Comparison of ENCODE assay signal across 8 cellular contexts in the genomic region with DNA sequence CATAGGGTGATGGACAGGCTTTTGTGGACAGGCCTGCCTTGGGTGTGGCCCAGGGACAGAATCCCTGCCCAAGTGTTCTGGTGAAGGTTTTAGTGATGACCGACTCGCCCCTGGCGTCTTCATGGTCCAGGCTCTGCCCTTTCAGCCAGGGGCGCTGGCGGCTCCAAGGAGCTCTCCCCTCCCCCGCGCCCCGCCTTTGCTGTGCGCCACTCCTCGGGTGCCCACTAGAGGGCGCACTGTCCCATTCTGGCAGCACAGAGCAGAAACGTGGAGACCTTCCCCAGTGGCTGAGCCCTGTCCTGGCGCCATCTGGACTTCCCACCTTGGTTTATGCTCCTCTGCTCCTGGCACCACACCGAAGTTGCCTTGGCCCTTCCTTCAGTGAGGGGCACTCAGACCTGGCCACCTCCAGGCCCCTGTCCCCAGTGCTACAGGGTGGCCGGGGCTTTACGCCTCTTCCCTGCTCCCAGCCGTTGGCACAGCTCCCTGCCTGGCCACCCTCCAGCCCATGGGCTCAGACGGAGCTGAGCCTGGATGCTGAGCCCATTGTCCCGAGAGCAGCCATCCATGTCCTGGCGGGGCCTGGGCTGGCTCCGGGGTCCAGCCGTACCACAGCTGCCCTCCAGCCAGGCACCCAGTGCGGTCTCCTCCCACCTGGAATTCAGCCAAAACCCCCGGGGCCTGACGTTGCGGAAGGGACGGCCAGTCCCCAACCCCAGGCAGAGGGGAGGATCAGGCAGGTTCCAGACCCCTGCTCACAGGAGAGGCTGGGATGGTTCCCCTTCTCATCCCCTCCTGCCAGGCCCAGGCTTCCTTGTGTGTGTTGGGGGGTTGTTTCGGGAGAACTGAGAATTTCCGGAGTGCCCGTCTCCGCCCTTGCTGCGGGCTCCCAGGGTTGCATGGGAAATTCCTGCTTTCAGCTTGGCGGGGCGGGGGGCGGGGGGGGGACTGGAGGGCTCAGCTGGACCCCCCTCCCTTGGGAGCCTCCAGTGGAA. TPM values are rescaled to one million over a fixed set of nuclear protein-coding genes. Genes with fewer than 3 reads are reported as not detected.
A peak's percentile ranks its signal among the peaks of the same experiment; 100 is the strongest.
DNase-seq lines count a peak whose midpoint lies in the region; ATAC-seq and TF ChIP-seq lines count a peak whose summit lies in the region.

No MANE protein-coding gene starts in this region.

- CTCF ChIA-PET in HCT116 (lab: Charles Lee): interaction anchor here (0.6 to 2.4 kb wide), 15 partner anchors 9 to 508 kb away, joined by 3 to 73 read pairs (median 5); partner anchors contain the start of gene TEDC1

- H3K4me3 ChIP-seq in DOHH2 (ENCODE audit: low read length): peak overlapping the region; percentile 72
- peak overlapping the region; percentile 54 to 77 for H3K4me3 ChIP-seq in HCT116 (replicated peaks in 1 of 2; ENCODE audit: low read depth in 1 of 2, low read length in 2 of 2)
- peak overlapping the region; percentile 54 for H3K4me3 ChIP-seq in parathyroid adenoma (ENCODE audit: low read depth, low read length)
- peak overlapping the region; percentile 16 to 51 (median 32) for H3K4me3 ChIP-seq in tibial nerve

- peak; percentile 55 for DNase-seq in HCT116 (ENCODE audit: low read depth, low spot score)
- peak; percentile 95 for DNase-seq in NCI-H1092 (lab: John Stamatoyannopoulos, UW)
- DNase-seq in SKM-1 treated with dmso at 0.1 percent for 144 hours (lab: John Stamatoyannopoulos, UW; ENCODE audit: unreplicated experiment): peak; percentile 43
- DNase-seq in activated naive CD8-positive, alpha-beta T cell treated with anti-CD3 and anti-CD28 coated beads for 36 hours: peak; percentile 92
- DNase-seq in head of caudate nucleus: peak; percentile 80 to 96 (median 90)
- DNase-seq in tibial nerve (ENCODE audit: low spot score in 2 of 2): peak; percentile 91 to 96

- POLR2A ChIA-PET in HCT116 (lab: Charles Lee): interaction anchor here (2.2 kb wide), 1 partner anchor 10 kb away, joined by 29 read pairs; the partner anchor contains the start of gene TEDC1

- H3K36me3 ChIP-seq in DOHH2 (ENCODE audit: control insufficient read depth, low read length) (no peaks in the 10 kb centered on the region), HCT116 (ENCODE audit: control insufficient read depth in 1 of 2, insufficient read depth in 2 of 2, low read length in 2 of 2) (no peaks in the 10 kb centered on the region), parathyroid adenoma (ENCODE audit: control insufficient read depth, insufficient read depth, low read length) (no peaks in the 10 kb centered on the region), tibial nerve (peaks cover 0 to 22% (median 0%) of the 10 kb centered on the region in 3 donors)

- peaks cover 23% of the 10 kb centered on the region for H3K4me1 ChIP-seq in DOHH2 (ENCODE audit: control insufficient read depth, low read length)
- H3K4me1 ChIP-seq in HCT116 (ENCODE audit: control insufficient read depth in 1 of 2, insufficient read depth in 2 of 2, low read length in 2 of 2): peaks cover 29 to 58% of the 10 kb centered on the region in 2 experiments
- peaks cover 30% of the 10 kb centered on the region for H3K4me1 ChIP-seq in parathyroid adenoma
- peaks cover 0 to 97% (median 63%) of the 10 kb centered on the region in 4 donors for H3K4me1 ChIP-seq in tibial nerve

- RAD21 ChIA-PET in HCT116 (lab: Charles Lee; ENCODE audit: low non-redundant PET in 1 of 2, low total read pairs in 2 of 2, uncharacterized antibody in 2 of 2, unreplicated experiment in 2 of 2): interaction anchor here (1.0 to 2.0 kb wide), 4 partner anchors 9 to 110 kb away, joined by 5 to 16 read pairs (median 8); no protein-coding TSS in a partner anchor

- H3K27ac ChIP-seq in DOHH2 (ENCODE audit: low read depth, low read length) (no peak overlapping the region), HCT116 (ENCODE audit: low read depth, low read length) (peak overlapping the region; percentile 95), parathyroid adenoma (peak overlapping the region; percentile 87), tibial nerve (peak overlapping the region; percentile 92 to 96 (median 94))

- H3K27ac Mint-ChIP-seq in activated naive CD8-positive, alpha-beta T cell treated with anti-CD3 and anti-CD28 coated beads for 36 hours: peak overlapping the region; percentile 96

- H3K4me3 Mint-ChIP-seq in activated naive CD8-positive, alpha-beta T cell treated with anti-CD3 and anti-CD28 coated beads for 36 hours: peak overlapping the region; percentile 70

- peak; percentile 25 to 83 for TF ChIP-seq EP300 in tibial nerve (IDR thresholded peaks at IDR 0.05)

- H3K27me3 ChIP-seq in DOHH2 (ENCODE audit: control insufficient read depth, low read length) (peaks cover 50% of the 10 kb centered on the region), HCT116 (ENCODE audit: insufficient read depth, low read length) (no peaks in the 10 kb centered on the region), parathyroid adenoma (ENCODE audit: control insufficient read depth, insufficient read depth, low read length) (no peaks in the 10 kb centered on the region), tibial nerve (peaks cover 0 to 5% of the 10 kb centered on the region in 2 donors)

- H3K4me2 ChIP-seq in DOHH2 (ENCODE audit: low read length) (peak overlapping the region; percentile 95), HCT116 (ENCODE audit: low read length) (peak overlapping the region; percentile 100), parathyroid adenoma (ENCODE audit: low read length) (peak overlapping the region; percentile 85)

- H3K9ac ChIP-seq in HCT116 (ENCODE audit: low read length) (peak overlapping the region; percentile 99), parathyroid adenoma (peak overlapping the region; percentile 3)

- H3K9me3 Mint-ChIP-seq in activated naive CD8-positive, alpha-beta T cell treated with anti-CD3 and anti-CD28 coated beads for 36 hours: peaks cover 3% of the 10 kb centered on the region

- no peak for TF ChIP-seq RAD21 in HCT116 (IDR thresholded peaks at IDR 0.05; ENCODE audit: low read depth)

- H3K4me1 Mint-ChIP-seq in activated naive CD8-positive, alpha-beta T cell treated with anti-CD3 and anti-CD28 coated beads for 36 hours: peaks cover 36% of the 10 kb centered on the region

- H2AFZ ChIP-seq in HCT116 (ENCODE audit: low read depth, low read length, poor library complexity, severe bottlenecking) (no peak overlapping the region), parathyroid adenoma (peak overlapping the region; percentile 75)

- H3K36me3 Mint-ChIP-seq in activated naive CD8-positive, alpha-beta T cell treated with anti-CD3 and anti-CD28 coated beads for 36 hours: no peaks in the 10 kb centered on the region

- H3F3A ChIP-seq in DOHH2 (ENCODE audit: control insufficient read depth, insufficient read depth): no peaks in the 10 kb centered on the region

- peak; percentile 80 for ATAC-seq in HCT116

- intact Hi-C loops in HCT116 (cut with micrococcal nuclease): loop anchor here (1.0 kb wide), 1 partner anchor 8 kb away; no protein-coding TSS in a partner anchor
- intact Hi-C loops in head of caudate nucleus (cut with DNase I): loop anchor here (5.0 kb wide), 1 partner anchor 114 kb away; no protein-coding TSS in a partner anchor

- 0 to 1% methylated on average over 16 to 25 of the region's 35 CpGs for WGBS in tibial nerve, 2 donors

- BruUV-seq in HCT116 (replicated peaks; lab: Mats Ljungman, UMichigan): no TSS peak

- H3K79me2 ChIP-seq in DOHH2 (ENCODE audit: control insufficient read depth, low read length) (no peaks in the 10 kb centered on the region), HCT116 (ENCODE audit: insufficient read depth, low read length) (no peaks in the 10 kb centered on the region), parathyroid adenoma (no peaks in the 10 kb centered on the region)

- TF ChIP-seq POLR2A in HCT116 (IDR thresholded peaks at IDR 0.05; ENCODE audit: borderline replicate concordance, extremely low read depth, insufficient read depth, insufficient read length) (peak; percentile 25), tibial nerve (IDR thresholded peaks at IDR 0.05) (peak; percentile 13 to 34)

- H3K9me2 ChIP-seq in DOHH2 (replicated peaks; ENCODE audit: control insufficient read depth, low read length) (no peaks in the 10 kb centered on the region), HCT116 (ENCODE audit: insufficient read depth) (no peaks in the 10 kb centered on the region)

- TF ChIP-seq CTCF in DOHH2 (IDR thresholded peaks at IDR 0.05; ENCODE audit: low read depth, low read length, poor library complexity, severe bottlenecking): peak; percentile 99
- peak in 2 of 3 experiments; percentile 98 to 99; a peak in 4 of 6 replicates for TF ChIP-seq CTCF in HCT116 (IDR thresholded peaks at IDR 0.05 in 2 of 3, conservative IDR thresholded peaks at IDR 0.05 in 1 of 3; ENCODE audit: borderline replicate concordance in 1 of 3, insufficient read depth in 1 of 3, low read depth in 2 of 3, low read length in 2 of 3)
- peak; percentile 99 for TF ChIP-seq CTCF in parathyroid adenoma (IDR thresholded peaks at IDR 0.05)
- peak; percentile 98 to 99 (median 99) for TF ChIP-seq CTCF in tibial nerve (IDR thresholded peaks at IDR 0.05)

- H4K20me1 ChIP-seq in DOHH2 (ENCODE audit: control insufficient read depth, insufficient read depth, low read depth, low read length): no peaks in the 10 kb centered on the region
- no peaks in the 10 kb centered on the region for H4K20me1 ChIP-seq in HCT116 (ENCODE audit: insufficient read depth)

- H3K27me3 Mint-ChIP-seq in activated naive CD8-positive, alpha-beta T cell treated with anti-CD3 and anti-CD28 coated beads for 36 hours: peaks cover 24% of the 10 kb centered on the region

- H3K9me3 ChIP-seq in DOHH2 (ENCODE audit: control insufficient read depth, insufficient read depth, low read length): no peaks in the 10 kb centered on the region
- H3K9me3 ChIP-seq in HCT116 (ENCODE audit: control insufficient read depth in 1 of 2, insufficient read depth in 1 of 2, low read depth in 1 of 2, low read length in 2 of 2): no peaks in the 10 kb centered on the region
- H3K9me3 ChIP-seq in parathyroid adenoma (ENCODE audit: control insufficient read depth, low read length): no peaks in the 10 kb centered on the region
- H3K9me3 ChIP-seq in tibial nerve: no peaks in the 10 kb centered on the region

RNA-seq across cellular contexts. Expression of gene CRIP1, which starts 5.6 kb away (rescaled TPM):
- 260 TPM for total RNA-seq in HCT116 (2021; ENCODE audit: unreplicated experiment)
- 613 and 656 TPM in 2 replicates for polyA plus RNA-seq in HCT116 (2012)
- total RNA-seq in activated naive CD8-positive, alpha-beta T cell treated with anti-CD3 and anti-CD28 coated beads for 36 hours: 10 to 100 TPM; 82.5 to 87.3 TPM
- 10 to 100 TPM; 26.4 to 77.8 (median 33.5) TPM for total RNA-seq in tibial nerve

RNA-seq across cellular contexts. Expression of gene CRIP2, which starts 6.5 kb away (rescaled TPM):
- total RNA-seq in HCT116 (2021; ENCODE audit: unreplicated experiment) (31.1 TPM), tibial nerve (100 to 1,000 TPM; 161 to 268 (median 208) TPM)
- 37.8 and 43.3 TPM in 2 replicates for polyA plus RNA-seq in HCT116 (2012)
- under 1 TPM; 0.16 to 0.41 TPM for total RNA-seq in activated naive CD8-positive, alpha-beta T cell treated with anti-CD3 and anti-CD28 coated beads for 36 hours

RNA-seq across cellular contexts. Expression of gene TEDC1, which starts 9.9 kb away (rescaled TPM):
- total RNA-seq in HCT116 (2021; ENCODE audit: unreplicated experiment) (40.4 TPM), tibial nerve (10 to 100 TPM in 3 of 4 donors, 1 to 10 TPM in 1; 5.5 to 20.4 (median 14.2) TPM)
- polyA plus RNA-seq in HCT116 (2012): 30.8 and 33.5 TPM in 2 replicates
- 10 to 100 TPM; 33.6 to 34.9 TPM for total RNA-seq in activated naive CD8-positive, alpha-beta T cell treated with anti-CD3 and anti-CD28 coated beads for 36 hours

RNA-seq across cellular contexts. Expression of gene TMEM121, which starts 45.3 kb away (rescaled TPM):
- total RNA-seq in HCT116 (2021; ENCODE audit: unreplicated experiment) (5.5 TPM), tibial nerve (10 to 100 TPM; 15.1 to 28.2 (median 20.1) TPM)
- polyA plus RNA-seq in HCT116 (2012): 3.4 and 4.6 TPM in 2 replicates
- total RNA-seq in activated naive CD8-positive, alpha-beta T cell treated with anti-CD3 and anti-CD28 coated beads for 36 hours: 10 to 100 TPM; 16.7 to 16.8 TPM

Comparison
In these comparisons a context has a peak if more than half of its experiments do, and no peak if none do; other contexts are left out.
1. DNase-seq: peak in every context shown above with its lines; median percentile 95 in NCI-H1092; 94 in tibial nerve; 92 in activated naive CD8-positive, alpha-beta T cell treated with anti-CD3 and anti-CD28 coated beads for 36 hours; 90 in head of caudate nucleus; 55 in HCT116; 43 in SKM-1 treated with dmso at 0.1 percent for 144 hours.
2. RNA of gene CRIP2, which starts 6.5 kb away (total RNA-seq): 161 to 268 TPM in tibial nerve and 31.1 TPM in HCT116 (single experiment); 0.16 to 0.41 TPM in activated naive CD8-positive, alpha-beta T cell treated with anti-CD3 and anti-CD28 coated beads for 36 hours; every median in the first group is over 10 times any median in the second.
3. Peak in every context shown above with its lines, with median percentiles within 50 percentile points of each other: H3K4me2 ChIP-seq, H3K4me3 ChIP-seq and CTCF ChIP-seq.